24 cellular contexts compared by ENCODE assay signal in genomic region chr1:184078564-184079107, GRCh38. TPM values are rescaled to one million over a fixed set of nuclear protein-coding genes. Genes with fewer than 3 reads are reported as not detected.
DNase-seq lines count a peak whose midpoint lies in the region; ATAC-seq and TF ChIP-seq lines count a peak whose summit lies in the region.
"Had no signal": no experiment of that assay in that cellular context is flagged by ENCODE, and none has a peak within 500 bp of the region (broad histone marks: within the 10 kb centered on the region; RNA-seq: fewer than 3 reads in every experiment).

No MANE protein-coding gene starts in this region.

- no peaks in the 10 kb centered on the region for H3K36me3 ChIP-seq in prostate gland
- H3K36me3 ChIP-seq: BE2C, gastrocnemius medialis, uterus had no signal

- intact Hi-C loops in activated CD4-positive, alpha-beta T cell treated with anti-CD3 and anti-CD28 coated beads, Interleukin-2, amount 10 ng/mL, durations not matched to agents 24 days and 14 days (cut with micrococcal nuclease) = loop anchor here (2.0 to 10.0 kb wide), 3 partner anchors 82 to 904 kb away; no protein-coding TSS in a partner anchor
- intact Hi-C loops in activated T-helper 1 cell treated with anti-CD3 and anti-CD28 coated beads, Interleukin-12 subunit alpha, Interleukin-12 subunit beta, Interleukin-2, Interleukin-4 antibody, amounts not matched to agents 30 ng/mL and 10 ng/mL and 1 ng/mL, durations not matched to agents 14 hours and 24 hours and 36 hours (cut with micrococcal nuclease) = loop anchor here (1.0 to 10.0 kb wide), 7 partner anchors 82 to 896 kb away; partner anchors contain the start of genes C1orf21 and NIBAN1
- intact Hi-C loops in prostate gland (cut with DNase I) = loop anchor here (5.0 to 10.0 kb wide), 3 partner anchors 144 to 586 kb away; partner anchors contain the start of gene C1orf21

- no peak for TF ChIP-seq CTCF in prostate gland (IDR thresholded peaks at IDR 0.05)

- H3K4me1 Mint-ChIP-seq in activated CD4-positive, alpha-beta T cell treated with anti-CD3 and anti-CD28 coated beads, Interleukin-2, amount 10 ng/mL, durations not matched to agents 24 days and 14 days = peaks cover 9% of the 10 kb centered on the region
- H3K4me1 Mint-ChIP-seq in activated T-helper 1 cell treated with anti-CD3 and anti-CD28 coated beads, Interleukin-12 subunit alpha, Interleukin-12 subunit beta, Interleukin-2, Interleukin-4 antibody, amounts not matched to agents 30 ng/mL and 10 ng/mL and 1 ng/mL, durations not matched to agents 14 hours and 24 hours and 36 hours (ENCODE audit: low read depth) = peaks cover 19% of the 10 kb centered on the region
- H3K4me1 Mint-ChIP-seq: activated naive CD4-positive, alpha-beta T cell treated with anti-CD3 and anti-CD28 coated beads, Interleukin-2, amount 50 U/mL, for 24 hours had no signal

- H3K9me3 Mint-ChIP-seq in activated CD4-positive, alpha-beta T cell treated with anti-CD3 and anti-CD28 coated beads, Interleukin-2, amount 10 ng/mL, durations not matched to agents 24 days and 14 days = no peaks in the 10 kb centered on the region
- no peaks in the 10 kb centered on the region for H3K9me3 Mint-ChIP-seq in activated T-helper 1 cell treated with anti-CD3 and anti-CD28 coated beads, Interleukin-12 subunit alpha, Interleukin-12 subunit beta, Interleukin-2, Interleukin-4 antibody, amounts not matched to agents 30 ng/mL and 10 ng/mL and 1 ng/mL, durations not matched to agents 14 hours and 24 hours and 36 hours
- H3K9me3 Mint-ChIP-seq: activated naive CD4-positive, alpha-beta T cell treated with anti-CD3 and anti-CD28 coated beads, Interleukin-2, amount 50 U/mL, for 24 hours; stimulated activated effector memory CD8-positive, alpha-beta T cell treated with anti-CD3 and anti-CD28 coated beads, Interleukin-12 subunit alpha, Interleukin-12 subunit beta, amount 100 ng/mL, for 72 hours had no signal

- H3K27ac Mint-ChIP-seq in activated CD4-positive, alpha-beta T cell treated with anti-CD3 and anti-CD28 coated beads, Interleukin-2, amount 10 ng/mL, durations not matched to agents 24 days and 14 days = peak overlapping the region; percentile 39
- H3K27ac Mint-ChIP-seq in activated T-helper 1 cell treated with anti-CD3 and anti-CD28 coated beads, Interleukin-12 subunit alpha, Interleukin-12 subunit beta, Interleukin-2, Interleukin-4 antibody, amounts not matched to agents 30 ng/mL and 10 ng/mL and 1 ng/mL, durations not matched to agents 14 hours and 24 hours and 36 hours = peak overlapping the region; percentile 6
- H3K27ac Mint-ChIP-seq: activated CD8-positive, alpha-beta memory T cell treated with anti-CD3 and anti-CD28 coated beads, Interleukin-2, amount 10 ng/mL, durations not matched to agents 7 days and 5 days; activated naive CD4-positive, alpha-beta T cell treated with anti-CD3 and anti-CD28 coated beads, Interleukin-2, amount 50 U/mL, for 24 hours; stimulated activated effector memory CD8-positive, alpha-beta T cell treated with anti-CD3 and anti-CD28 coated beads, Interleukin-12 subunit alpha, Interleukin-12 subunit beta, amount 100 ng/mL, for 72 hours; T-cell had no signal

- no peak overlapping the region for H3K4me3 ChIP-seq in prostate gland
- H3K4me3 ChIP-seq: gastrocnemius medialis, smooth muscle cell, uterus had no signal

- H3K27ac ChIP-seq in prostate gland = peak overlapping the region; percentile 24 to 54
- H3K27ac ChIP-seq: gastrocnemius medialis had no signal

- DNase-seq in activated CD4-positive, alpha-beta T cell treated with anti-CD3 and anti-CD28 coated beads, Interleukin-2, amount 10 ng/mL, durations not matched to agents 24 days and 14 days = no peak
- no peak for DNase-seq in activated CD4-positive, alpha-beta T cell treated with anti-CD3 and anti-CD28 coated beads, Interleukin-2, amount 50 U/mL, for 4 hours
- no peak for DNase-seq in activated T-helper 1 cell treated with anti-CD3 and anti-CD28 coated beads, Interleukin-12 subunit alpha, Interleukin-12 subunit beta, Interleukin-2, Interleukin-4 antibody, amounts not matched to agents 30 ng/mL and 10 ng/mL and 1 ng/mL, durations not matched to agents 14 hours and 24 hours and 36 hours (ENCODE audit: low spot score)
- peak; percentile 6 for DNase-seq in fibroblast of gingiva (ENCODE audit: low read depth)
- DNase-seq in prostate gland (ENCODE audit: low spot score) = peak; percentile 10
- no peak for DNase-seq in stimulated activated CD8-positive, alpha-beta memory T cell treated with anti-CD3 and anti-CD28 coated beads, Interleukin-4, amount 100 ng/mL, for 48 hours
- DNase-seq in epidermal melanocyte (ENCODE audit: insufficient read length, low spot score) = no peak
- DNase-seq: activated CD8-positive, alpha-beta memory T cell treated with anti-CD3 and anti-CD28 coated beads, Interleukin-2, amount 10 ng/mL, durations not matched to agents 7 days and 5 days; BE2C; DMS53; effector CD4-positive, alpha-beta T cell; gastrocnemius medialis; GDM1; NCI-H1436; NCI-H510A; NK-92 treated with Interleukin-12 subunit alpha and Interleukin-12 subunit beta, amount 100 ng/mL, for 24 hours; SHP77 treated with DMSO at 0.1 percent for 48 hours; T-cell; uterus had no signal

- no peaks in the 10 kb centered on the region for H3K36me3 Mint-ChIP-seq in activated CD4-positive, alpha-beta T cell treated with anti-CD3 and anti-CD28 coated beads, Interleukin-2, amount 10 ng/mL, durations not matched to agents 24 days and 14 days (ENCODE audit: low read depth)
- H3K36me3 Mint-ChIP-seq in activated T-helper 1 cell treated with anti-CD3 and anti-CD28 coated beads, Interleukin-12 subunit alpha, Interleukin-12 subunit beta, Interleukin-2, Interleukin-4 antibody, amounts not matched to agents 30 ng/mL and 10 ng/mL and 1 ng/mL, durations not matched to agents 14 hours and 24 hours and 36 hours (ENCODE audit: low read depth) = peaks cover 6% of the 10 kb centered on the region
- H3K36me3 Mint-ChIP-seq: stimulated activated effector memory CD8-positive, alpha-beta T cell treated with anti-CD3 and anti-CD28 coated beads, Interleukin-12 subunit alpha, Interleukin-12 subunit beta, amount 100 ng/mL, for 72 hours had no signal

- no peaks in the 10 kb centered on the region for H3K27me3 ChIP-seq in prostate gland (replicated peaks; ENCODE audit: insufficient read depth)
- H3K27me3 ChIP-seq: BE2C, gastrocnemius medialis, uterus had no signal

- H3K4me3 Mint-ChIP-seq in activated CD4-positive, alpha-beta T cell treated with anti-CD3 and anti-CD28 coated beads, Interleukin-2, amount 10 ng/mL, durations not matched to agents 24 days and 14 days = no peak overlapping the region
- no peak overlapping the region for H3K4me3 Mint-ChIP-seq in activated T-helper 1 cell treated with anti-CD3 and anti-CD28 coated beads, Interleukin-12 subunit alpha, Interleukin-12 subunit beta, Interleukin-2, Interleukin-4 antibody, amounts not matched to agents 30 ng/mL and 10 ng/mL and 1 ng/mL, durations not matched to agents 14 hours and 24 hours and 36 hours
- H3K4me3 Mint-ChIP-seq: activated CD8-positive, alpha-beta memory T cell treated with anti-CD3 and anti-CD28 coated beads, Interleukin-2, amount 10 ng/mL, durations not matched to agents 7 days and 5 days; activated naive CD4-positive, alpha-beta T cell treated with anti-CD3 and anti-CD28 coated beads, Interleukin-2, amount 50 U/mL, for 24 hours; stimulated activated effector memory CD8-positive, alpha-beta T cell treated with anti-CD3 and anti-CD28 coated beads, Interleukin-12 subunit alpha, Interleukin-12 subunit beta, amount 100 ng/mL, for 72 hours; T-cell had no signal

- WGBS in prostate gland = 21% methylated on average over 2 of the region's 2 CpGs

- peaks cover 8% of the 10 kb centered on the region for H3K4me1 ChIP-seq in prostate gland (replicated peaks)
- H3K4me1 ChIP-seq: uterus had no signal

- no peaks in the 10 kb centered on the region for H3K9me3 ChIP-seq in prostate gland
- H3K9me3 ChIP-seq: BE2C, gastrocnemius medialis, uterus had no signal

- TF ChIP-seq POLR2A in prostate gland (IDR thresholded peaks at IDR 0.05) = no peak

- ATAC-seq in GM21786 (IDR thresholded peaks at IDR 0.05; ENCODE audit: unreplicated experiment) = no peak
- ATAC-seq: activated CD4-positive, CD25-positive, alpha-beta regulatory T cell treated with anti-CD3 and anti-CD28 coated beads, Interleukin-2, amount 50 U/mL, for 24 hours; activated CD8-positive, alpha-beta memory T cell treated with anti-CD3 and anti-CD28 coated beads, Interleukin-2, amount 10 ng/mL, durations not matched to agents 7 days and 5 days; gastrocnemius medialis; stimulated activated effector memory CD8-positive, alpha-beta T cell treated with anti-CD3 and anti-CD28 coated beads, Interleukin-12 subunit alpha, Interleukin-12 subunit beta, amount 100 ng/mL, for 72 hours; T-cell had no signal

- H3K27me3 Mint-ChIP-seq in activated CD4-positive, alpha-beta T cell treated with anti-CD3 and anti-CD28 coated beads, Interleukin-2, amount 10 ng/mL, durations not matched to agents 24 days and 14 days = no peaks in the 10 kb centered on the region
- no peaks in the 10 kb centered on the region for H3K27me3 Mint-ChIP-seq in activated T-helper 1 cell treated with anti-CD3 and anti-CD28 coated beads, Interleukin-12 subunit alpha, Interleukin-12 subunit beta, Interleukin-2, Interleukin-4 antibody, amounts not matched to agents 30 ng/mL and 10 ng/mL and 1 ng/mL, durations not matched to agents 14 hours and 24 hours and 36 hours (ENCODE audit: insufficient read depth)
- H3K27me3 Mint-ChIP-seq: activated CD8-positive, alpha-beta memory T cell treated with anti-CD3 and anti-CD28 coated beads, Interleukin-2, amount 10 ng/mL, durations not matched to agents 7 days and 5 days; activated naive CD4-positive, alpha-beta T cell treated with anti-CD3 and anti-CD28 coated beads, Interleukin-2, amount 50 U/mL, for 24 hours; T-cell had no signal

RNA-seq across cellular contexts. Expression of gene TSEN15, which starts 27.1 kb away (rescaled TPM):
- 44.9 and 48.3 TPM in 2 replicates for total RNA-seq in activated CD4-positive, alpha-beta T cell treated with anti-CD3 and anti-CD28 coated beads, Interleukin-2, amount 10 ng/mL, durations not matched to agents 24 days and 14 days
- total RNA-seq in activated T-helper 1 cell treated with anti-CD3 and anti-CD28 coated beads, Interleukin-12 subunit alpha, Interleukin-12 subunit beta, Interleukin-2, Interleukin-4 antibody, amounts not matched to agents 30 ng/mL and 10 ng/mL and 1 ng/mL, durations not matched to agents 14 hours and 24 hours and 36 hours = 49.8 and 50.2 TPM in 2 replicates
- total RNA-seq in prostate gland = 10 to 100 TPM; 33.4 to 36.8 TPM

RNA-seq across cellular contexts. Expression of gene COLGALT2, which starts 41.1 kb away (rescaled TPM):
- 1.3 and 1.7 TPM in 2 replicates for total RNA-seq in activated CD4-positive, alpha-beta T cell treated with anti-CD3 and anti-CD28 coated beads, Interleukin-2, amount 10 ng/mL, durations not matched to agents 24 days and 14 days
- 1.8 and 1.9 TPM in 2 replicates for total RNA-seq in activated T-helper 1 cell treated with anti-CD3 and anti-CD28 coated beads, Interleukin-12 subunit alpha, Interleukin-12 subunit beta, Interleukin-2, Interleukin-4 antibody, amounts not matched to agents 30 ng/mL and 10 ng/mL and 1 ng/mL, durations not matched to agents 14 hours and 24 hours and 36 hours
- total RNA-seq in prostate gland = 1 to 10 TPM; 1.5 to 9.0 TPM

Comparison
In these comparisons a context has a peak if more than half of its experiments do, and no peak if none do; other contexts are left out.
1. DNase-seq: peak in fibroblast of gingiva (single experiment) and prostate gland (single experiment); none in activated CD4-positive, alpha-beta T cell treated with anti-CD3 and anti-CD28 coated beads, Interleukin-2, amount 10 ng/mL, durations not matched to agents 24 days and 14 days (single experiment), activated CD4-positive, alpha-beta T cell treated with anti-CD3 and anti-CD28 coated beads, Interleukin-2, amount 50 U/mL, for 4 hours (0 of 2), activated T-helper 1 cell treated with anti-CD3 and anti-CD28 coated beads, Interleukin-12 subunit alpha, Interleukin-12 subunit beta, Interleukin-2, Interleukin-4 antibody, amounts not matched to agents 30 ng/mL and 10 ng/mL and 1 ng/mL, durations not matched to agents 14 hours and 24 hours and 36 hours (single experiment), stimulated activated CD8-positive, alpha-beta memory T cell treated with anti-CD3 and anti-CD28 coated beads, Interleukin-4, amount 100 ng/mL, for 48 hours (single experiment) and epidermal melanocyte (single experiment).